In genomic region chr22:25048659-25049657, GRCh38 we compare ENCODE assay signal across 8 cellular contexts.
DNase-seq lines count a peak whose midpoint lies in the region; ATAC-seq, FAIRE-seq and TF ChIP-seq lines count a peak whose summit lies in the region.

No MANE protein-coding gene starts in this region.

- H3K9me3 Mint-ChIP-seq in osteocyte (ENCODE audit: unreplicated experiment), result no peaks in the 10 kb centered on the region

- FAIRE-seq in HTR-8/SVneo (lab: Jason Lieb, UNC), result no peak

- POLR2A ChIA-PET in RWPE1 (lab: Yijun Ruan, JAX; ENCODE audit: low non-redundant PET), result no interaction called here

- peak; percentile 57 for DNase-seq in Caki2 (ENCODE audit: low read depth)
- DNase-seq in HTR-8/SVneo (ENCODE audit: insufficient read length, low spot score), result peak; percentile 64
- peak; percentile 54 for DNase-seq in RWPE1 (ENCODE audit: low spot score)
- DNase-seq in activated effector memory CD4-positive, alpha-beta T cell treated with Interleukin-2 at 50 U/mL for 16 hours, result peak; percentile 50
- DNase-seq in foreskin keratinocyte, result peak in 1 of 2 donors; percentile 36
- DNase-seq in osteocyte (ENCODE audit: extremely low spot score, unreplicated experiment), result no peak
- peak; percentile 71 for DNase-seq in ureter (ENCODE audit: low spot score)

- no peaks in the 10 kb centered on the region for H3K4me1 ChIP-seq in foreskin keratinocyte

- in situ Hi-C loops in Caki2 (cut with HindIII; ENCODE audit: low pct_unique_long_range_greater_than_20kb, low sequenced_read_pairs), result loop anchor here (25.0 kb wide), 1 partner anchor 112 kb away; the partner anchor contains the start of gene LHFPL7

- H3K27ac ChIP-seq in RWPE1 (peak overlapping the region; percentile 38; the same call in 1 of the 2 replicates), foreskin keratinocyte (no peak overlapping the region)

- TF ChIP-seq CTCF in RWPE1 (conservative IDR thresholded peaks at IDR 0.05; ENCODE audit: low read depth) (peak; percentile 85), foreskin keratinocyte (conservative IDR thresholded peaks at IDR 0.05) (peak; percentile 92), osteocyte (IDR thresholded peaks at IDR 0.05) (peak; percentile 95)

- ATAC-seq in foreskin keratinocyte, result peak; percentile 79
- no peak for ATAC-seq in HG03378 (IDR thresholded peaks at IDR 0.05; ENCODE audit: unreplicated experiment)

- no peaks in the 10 kb centered on the region for H3K27me3 ChIP-seq in foreskin keratinocyte

- peaks cover 3% of the 10 kb centered on the region for H3K27me3 Mint-ChIP-seq in osteocyte (ENCODE audit: unreplicated experiment)

- CTCF ChIA-PET in RWPE1 (lab: Yijun Ruan, JAX), result interaction anchor here (0.5 to 1.7 kb wide), 15 partner anchors 12 to 526 kb away, joined by 3 to 7 read pairs (median 4); no protein-coding TSS in a partner anchor

- H3K4me3 Mint-ChIP-seq in osteocyte (ENCODE audit: unreplicated experiment), result no peak overlapping the region

- no peaks in the 10 kb centered on the region for H3K36me3 Mint-ChIP-seq in osteocyte (ENCODE audit: unreplicated experiment)

- no peak overlapping the region for H3K27ac Mint-ChIP-seq in osteocyte (ENCODE audit: unreplicated experiment)

- peaks cover 7% of the 10 kb centered on the region for H3K4me1 Mint-ChIP-seq in osteocyte (ENCODE audit: unreplicated experiment)
